In the genomic region with DNA sequence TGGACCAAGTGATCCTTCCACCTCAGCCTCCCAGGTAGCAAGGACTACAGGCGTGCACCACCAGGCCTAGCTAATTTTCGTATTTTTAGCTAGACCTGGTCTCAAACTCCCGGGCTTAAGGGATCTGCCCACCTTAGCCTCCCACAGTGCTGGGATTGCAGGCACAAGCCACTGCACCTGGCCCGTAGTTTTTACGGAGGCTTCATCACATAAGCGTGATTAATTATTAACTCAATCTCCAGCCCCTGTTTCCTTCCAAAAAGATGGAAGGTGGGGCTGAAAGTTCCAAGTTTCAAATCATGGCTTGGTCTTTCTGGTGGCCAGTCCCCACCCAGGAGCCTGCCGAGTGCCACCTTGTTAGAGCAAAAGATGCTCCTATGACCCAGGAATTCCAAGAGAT, we compare ENCODE assay signal across 22 cellular contexts.
"Had no signal": no experiment of that assay in that cellular context is flagged by ENCODE, and none has a peak within 500 bp of the region (broad histone marks: within the 10 kb centered on the region; RNA-seq: fewer than 3 reads in every experiment).

No MANE protein-coding gene starts in this region.

- H3K9me3 Mint-ChIP-seq: activated CD4-positive, alpha-beta memory T cell treated with anti-CD3 and anti-CD28 coated beads, Interleukin-2, amount 10 ng/mL, durations not matched to agents 7 days and 5 days; activated naive CD4-positive, alpha-beta T cell treated with anti-CD3 and anti-CD28 coated beads, Interleukin-2, amount 50 U/mL, for 72 hours; activated T-helper 1 cell treated with anti-CD3 and anti-CD28 coated beads, Interleukin-12 subunit alpha, Interleukin-12 subunit beta, Interleukin-2, Interleukin-4 antibody, amounts not matched to agents 30 ng/mL and 10 ng/mL and 1 ng/mL, durations not matched to agents 14 hours and 24 hours and 36 hours; brain; memory B cell; nephron progenitor cell; stimulated activated memory B cell treated with anti-CD40 and anti-IgM and Interleukin-4, amounts not matched to agents 10 μg/mL and 1 μg/mL and 100 μg/mL, for 72 hours; type B pancreatic cell had no signal

- H3K4me2 ChIP-seq: smooth muscle cell had no signal

- H3K27me3 Mint-ChIP-seq: activated CD4-positive, alpha-beta memory T cell treated with anti-CD3 and anti-CD28 coated beads, Interleukin-2, amount 10 ng/mL, durations not matched to agents 7 days and 5 days; memory B cell; stimulated activated memory B cell treated with anti-CD40 and anti-IgM and Interleukin-4, amounts not matched to agents 10 μg/mL and 1 μg/mL and 100 μg/mL, for 72 hours; T-helper 17 cell; type B pancreatic cell had no signal

- H3K9me3 ChIP-seq: heart right ventricle had no signal

- H3K27ac ChIP-seq: heart right ventricle had no signal

- H3K27ac Mint-ChIP-seq: activated naive CD4-positive, alpha-beta T cell treated with anti-CD3 and anti-CD28 coated beads, Interleukin-2, amount 50 U/mL, for 72 hours; activated T-helper 1 cell treated with anti-CD3 and anti-CD28 coated beads, Interleukin-12 subunit alpha, Interleukin-12 subunit beta, Interleukin-2, Interleukin-4 antibody, amounts not matched to agents 30 ng/mL and 10 ng/mL and 1 ng/mL, durations not matched to agents 14 hours and 24 hours and 36 hours; brain; memory B cell; nephron progenitor cell; stimulated activated memory B cell treated with anti-CD40 and anti-IgM and Interleukin-4, amounts not matched to agents 10 μg/mL and 1 μg/mL and 100 μg/mL, for 72 hours; T-helper 17 cell; type B pancreatic cell had no signal

- H3K36me3 ChIP-seq: heart right ventricle had no signal

- H3K4me3 Mint-ChIP-seq: activated CD4-positive, alpha-beta memory T cell treated with anti-CD3 and anti-CD28 coated beads, Interleukin-2, amount 10 ng/mL, durations not matched to agents 7 days and 5 days; activated T-helper 1 cell treated with anti-CD3 and anti-CD28 coated beads, Interleukin-12 subunit alpha, Interleukin-12 subunit beta, Interleukin-2, Interleukin-4 antibody, amounts not matched to agents 30 ng/mL and 10 ng/mL and 1 ng/mL, durations not matched to agents 14 hours and 24 hours and 36 hours; brain; memory B cell; nephron progenitor cell; stimulated activated memory B cell treated with anti-CD40 and anti-IgM and Interleukin-4, amounts not matched to agents 10 μg/mL and 1 μg/mL and 100 μg/mL, for 72 hours; T-helper 17 cell; type B pancreatic cell had no signal

- H3K4me1 Mint-ChIP-seq: brain; nephron progenitor cell; stimulated activated memory B cell treated with anti-CD40 and anti-IgM and Interleukin-4, amounts not matched to agents 10 μg/mL and 1 μg/mL and 100 μg/mL, for 72 hours had no signal

- H3K27me3 ChIP-seq: heart right ventricle had no signal

- H3K4me3 ChIP-seq: heart right ventricle, smooth muscle cell had no signal

- DNase-seq: activated CD4-positive, alpha-beta memory T cell treated with anti-CD3 and anti-CD28 coated beads, Interleukin-2, amount 10 ng/mL, durations not matched to agents 7 days and 5 days; activated CD4-positive, alpha-beta T cell treated with anti-CD3 and anti-CD28 coated beads for 4 hours; activated CD4-positive, CD25-positive, alpha-beta regulatory T cell; activated gamma-delta T cell; aorta; erythroblast; foreskin fibroblast; heart right ventricle; islet precursor cell; left cardiac atrium; nephron progenitor cell; occipital lobe; stimulated activated CD4-positive, alpha-beta T cell treated with anti-CD3 and anti-CD28 coated beads, Interleukin-15, amount 100 ng/mL, for 24 hours; T-helper 17 cell had no signal

- ATAC-seq: activated naive CD4-positive, alpha-beta T cell treated with anti-CD3 and anti-CD28 coated beads, Interleukin-2, amount 50 U/mL, for 72 hours; heart right ventricle; left cardiac atrium; sciatic nerve; stimulated activated memory B cell treated with anti-CD40 and anti-IgM and Interleukin-4, amounts not matched to agents 10 μg/mL and 1 μg/mL and 100 μg/mL, for 72 hours; T-helper 17 cell had no signal

- H3K36me3 Mint-ChIP-seq: activated naive CD4-positive, alpha-beta T cell treated with anti-CD3 and anti-CD28 coated beads, Interleukin-2, amount 50 U/mL, for 72 hours; brain; memory B cell; stimulated activated memory B cell treated with anti-CD40 and anti-IgM and Interleukin-4, amounts not matched to agents 10 μg/mL and 1 μg/mL and 100 μg/mL, for 72 hours; type B pancreatic cell had no signal
